In the genomic region with DNA sequence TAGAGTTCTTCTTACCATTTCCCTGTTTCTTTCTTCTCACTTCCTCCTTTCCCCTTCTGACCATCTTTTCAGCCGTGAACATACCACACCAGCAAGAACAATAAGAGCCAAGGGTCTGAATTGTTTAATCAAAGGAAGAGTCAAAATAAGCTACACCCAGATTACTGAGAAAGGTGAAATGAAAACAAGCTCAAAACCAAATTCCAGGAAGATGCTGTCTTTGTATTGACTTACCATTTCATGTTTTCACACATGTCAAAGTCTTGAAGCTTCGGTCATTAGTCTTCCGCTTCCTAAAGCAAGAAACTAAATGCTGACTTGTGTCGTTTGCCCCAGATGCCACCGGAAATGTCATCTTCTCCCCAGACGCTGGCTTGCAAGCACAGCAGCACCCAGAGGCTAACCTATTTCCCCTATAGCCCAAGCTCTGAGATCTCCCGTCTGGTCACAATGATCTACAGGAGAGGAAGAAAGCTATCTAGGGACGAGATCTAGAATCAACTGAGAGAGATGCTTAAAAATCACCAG, we compare ENCODE assay signal across 8 cellular contexts.
DNase-seq lines count a peak whose midpoint lies in the region; ATAC-seq, FAIRE-seq and TF ChIP-seq lines count a peak whose summit lies in the region.

No MANE protein-coding gene starts in this region.

- CTCF ChIA-PET in HepG2 (lab: Yijun Ruan, JAX; ENCODE audit: low intra/inter-chr PET ratio, low total read pairs): no interaction called here
- CTCF ChIA-PET in activated CD4-positive, alpha-beta T cell treated with anti-CD3 and anti-CD28 coated beads, Interleukin-2, amount 10 ng/mL, durations not matched to agents 7 days and 5 days (lab: Charles Lee): interaction anchor here (0.9 to 2.1 kb wide), 8 partner anchors 9 to 196 kb away, joined by 3 to 10 read pairs (median 4); a partner anchor contains a TSS

- peak overlapping the region; percentile 95 for H3K27ac Mint-ChIP-seq in activated CD4-positive, alpha-beta T cell treated with anti-CD3 and anti-CD28 coated beads, Interleukin-2, amount 10 ng/mL, durations not matched to agents 7 days and 5 days

- H3K36me3 Mint-ChIP-seq in activated CD4-positive, alpha-beta T cell treated with anti-CD3 and anti-CD28 coated beads, Interleukin-2, amount 10 ng/mL, durations not matched to agents 7 days and 5 days (ENCODE audit: low read depth): peaks cover 66% of the 10 kb centered on the region

- in situ Hi-C loops in HepG2 (cut with HindIII; ENCODE audit: extremely low pct_ligation_motif_present, low pct_unique_long_range_greater_than_20kb): no loop called here

- H3K4me1 Mint-ChIP-seq in activated CD4-positive, alpha-beta T cell treated with anti-CD3 and anti-CD28 coated beads, Interleukin-2, amount 10 ng/mL, durations not matched to agents 7 days and 5 days: peaks cover 43% of the 10 kb centered on the region

- H3K36me3 ChIP-seq in liver (ENCODE audit: control insufficient read depth in 4 of 4, insufficient read depth in 3 of 4, low read depth in 1 of 4, low read length in 3 of 4): no peaks in the 10 kb centered on the region
- H3K36me3 ChIP-seq in HepG2 (replicated peaks in 1 of 2; ENCODE audit: control insufficient read depth in 1 of 2, insufficient read depth in 2 of 2, low read length in 2 of 2): no peaks in the 10 kb centered on the region
- H3K36me3 ChIP-seq in suprapubic skin: no peaks in the 10 kb centered on the region

- POLR2A ChIA-PET in HepG2 (lab: Yijun Ruan, JAX): no interaction called here
- POLR2A ChIA-PET in activated CD4-positive, alpha-beta T cell treated with anti-CD3 and anti-CD28 coated beads, Interleukin-2, amount 10 ng/mL, durations not matched to agents 7 days and 5 days (lab: Charles Lee): interaction anchor here (0.7 to 1.5 kb wide), 5 partner anchors 9 to 839 kb away, joined by 3 to 9 read pairs (median 4); no protein-coding TSS in a partner anchor

- no peaks in the 10 kb centered on the region for H3K9me3 Mint-ChIP-seq in activated CD4-positive, alpha-beta T cell treated with anti-CD3 and anti-CD28 coated beads, Interleukin-2, amount 10 ng/mL, durations not matched to agents 7 days and 5 days

- intact Hi-C loops in HepG2 (cut with micrococcal nuclease; ENCODE audit: unreplicated experiment): no loop called here
- intact Hi-C loops in left ventricle myocardium superior (cut with micrococcal nuclease): no loop called here

- no peak for TF ChIP-seq EP300 in HepG2 (IDR thresholded peaks at IDR 0.05; ENCODE audit: low read depth in 2 of 2, low read length in 2 of 2)
- TF ChIP-seq EP300 in HepG2 (CRISPR knock-in tag; IDR thresholded peaks at IDR 0.05; ENCODE audit: borderline replicate concordance): no peak
- no peak for TF ChIP-seq EP300 in suprapubic skin (IDR thresholded peaks at IDR 0.05)

- H3K9me3 ChIP-seq in liver (ENCODE audit: control insufficient read depth in 4 of 4, low read length in 3 of 4) (no peaks in the 10 kb centered on the region), HepG2 (ENCODE audit: low read length) (no peaks in the 10 kb centered on the region), suprapubic skin (no peaks in the 10 kb centered on the region)

- 79% methylated on average over 8 of the region's 8 CpGs for WGBS in liver
- WGBS in HepG2 (ENCODE audit: low lambda C conversion rate): 72% methylated on average over 8 of the region's 8 CpGs
- WGBS in suprapubic skin: 88% methylated on average over 8 of the region's 8 CpGs

- no peak overlapping the region for H2AFZ ChIP-seq in HepG2 (ENCODE audit: low read length)

- TF ChIP-seq RAD21 in liver (IDR thresholded peaks at IDR 0.05) (no peak), HepG2 (CRISPR knock-in tag; IDR thresholded peaks at IDR 0.05) (no peak)

- H3K27me3 Mint-ChIP-seq in activated CD4-positive, alpha-beta T cell treated with anti-CD3 and anti-CD28 coated beads, Interleukin-2, amount 10 ng/mL, durations not matched to agents 7 days and 5 days: no peaks in the 10 kb centered on the region

- peaks cover 0 to 6% (median under 1%) of the 10 kb centered on the region in 4 donors for H3K4me1 ChIP-seq in liver (ENCODE audit: control insufficient read depth in 4 of 4, insufficient read depth in 4 of 4, low read length in 3 of 4)
- H3K4me1 ChIP-seq in HepG2 (ENCODE audit: insufficient read depth, low read length): peaks cover 16% of the 10 kb centered on the region
- no peaks in the 10 kb centered on the region for H3K4me1 ChIP-seq in suprapubic skin

- no peaks in the 10 kb centered on the region for H3K27me3 ChIP-seq in liver (ENCODE audit: control insufficient read depth in 4 of 4, insufficient read depth in 4 of 4, low read length in 3 of 4)
- no peaks in the 10 kb centered on the region for H3K27me3 ChIP-seq in HepG2 (ENCODE audit: control insufficient read depth in 1 of 2, insufficient read depth in 2 of 2, low read length in 2 of 2)
- H3K27me3 ChIP-seq in suprapubic skin: no peaks in the 10 kb centered on the region

- no peak for DNase-seq in HepG2 (ENCODE audit: low spot score)
- peak; percentile 86 for DNase-seq in activated CD4-positive, alpha-beta T cell treated with anti-CD3 and anti-CD28 coated beads, Interleukin-2, amount 10 ng/mL, durations not matched to agents 7 days and 5 days
- DNase-seq in left ventricle myocardium superior: no peak
- DNase-seq in suprapubic skin (ENCODE audit: low spot score in 2 of 2): no peak

- H3K4me3 ChIP-seq in liver (ENCODE audit: low read depth in 1 of 3, low read length in 3 of 3) (no peak overlapping the region), HepG2 (replicated peaks in 1 of 3; ENCODE audit: insufficient read depth in 1 of 3, low read depth in 2 of 3, low read length in 3 of 3) (no peak overlapping the region), suprapubic skin (peak overlapping the region; percentile 16)

- FAIRE-seq in HepG2 (lab: Jason Lieb, UNC): no peak

- no TSS peak for BruUV-seq in HepG2 (replicated peaks; lab: Mats Ljungman, UMichigan)

- H4K20me1 ChIP-seq in HepG2 (ENCODE audit: insufficient read depth, low read length): no peaks in the 10 kb centered on the region

- TF ChIP-seq POLR2A in HepG2 (IDR thresholded peaks at IDR 0.05; ENCODE audit: insufficient read depth in 1 of 2, low read depth in 2 of 2, low read length in 2 of 2) (no peak), suprapubic skin (IDR thresholded peaks at IDR 0.05) (no peak)

- no peak for TF ChIP-seq CTCF in liver (IDR thresholded peaks at IDR 0.05; ENCODE audit: low read depth, low read length, missing input control)
- no peak for TF ChIP-seq CTCF in HepG2 (CRISPR knock-in tag; IDR thresholded peaks at IDR 0.05)
- TF ChIP-seq CTCF in suprapubic skin (IDR thresholded peaks at IDR 0.05): no peak

- no peak for ATAC-seq in HepG2
- ATAC-seq in HG03520 (IDR thresholded peaks at IDR 0.05; ENCODE audit: unreplicated experiment): peak; percentile 70
- ATAC-seq in left ventricle myocardium superior: peak; percentile 78
- ATAC-seq in HG03039 (IDR thresholded peaks at IDR 0.05; ENCODE audit: unreplicated experiment): no peak
- no peak for ATAC-seq in SK-N-SH treated with all-trans-retinoic acid at 6 μM for 48 hours

- peak overlapping the region in 1 of 2 donors; percentile 43 for H3K9ac ChIP-seq in liver (ENCODE audit: low read depth in 1 of 2, low read length in 2 of 2)
- H3K9ac ChIP-seq in HepG2 (ENCODE audit: insufficient read depth, low read depth, low read length): no peak overlapping the region

- H3K4me2 ChIP-seq in HepG2 (ENCODE audit: low read depth, low read length): no peak overlapping the region

- no peaks in the 10 kb centered on the region for H3K79me2 ChIP-seq in HepG2 (ENCODE audit: insufficient read depth, low read length)

- peak overlapping the region; percentile 86 for H3K4me3 Mint-ChIP-seq in activated CD4-positive, alpha-beta T cell treated with anti-CD3 and anti-CD28 coated beads, Interleukin-2, amount 10 ng/mL, durations not matched to agents 7 days and 5 days

- H3K27ac ChIP-seq in liver (ENCODE audit: low read depth in 1 of 2, low read length in 2 of 2) (peak overlapping the region in 1 of 2 donors; percentile 46), HepG2 (ENCODE audit: extremely low read length, insufficient read depth, low read length) (no peak overlapping the region), suprapubic skin (no peak overlapping the region)

TF ChIP-seq in liver, 16 proteins besides CTCF, POLR2A, EP300 and RAD21:
- TF ChIP-seq, protein P1, sequence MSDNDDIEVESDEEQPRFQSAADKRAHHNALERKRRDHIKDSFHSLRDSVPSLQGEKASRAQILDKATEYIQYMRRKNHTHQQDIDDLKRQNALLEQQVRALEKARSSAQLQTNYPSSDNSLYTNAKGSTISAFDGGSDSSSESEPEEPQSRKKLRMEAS (IDR thresholded peaks at IDR 0.05): peak; percentile 62
- no peak for TF ChIP-seq NR2F2 (IDR thresholded peaks at IDR 0.05)
TF ChIP-seq in liver: peak in this region for 1.

TF ChIP-seq in HepG2, 621 proteins besides CTCF, POLR2A, EP300 and RAD21 (continues in another document):
- TF ChIP-seq ATF1 (CRISPR knock-in tag; IDR thresholded peaks at IDR 0.05) (no peak), KLF11 (CRISPR knock-in tag; IDR thresholded peaks at IDR 0.05) (no peak), ZNF616 (CRISPR knock-in tag; IDR thresholded peaks at IDR 0.05; ENCODE audit: low read depth) (no peak), FIP1L1 (IDR thresholded peaks at IDR 0.05; ENCODE audit: borderline replicate concordance, insufficient read depth, low read depth, low read length) (no peak), TCF7 (IDR thresholded peaks at IDR 0.05; ENCODE audit: low read depth) (no peak), ZNF878 (CRISPR knock-in tag; IDR thresholded peaks at IDR 0.05) (no peak), DNMT3B (CRISPR knock-in tag; conservative IDR thresholded peaks at IDR 0.05) (no peak), ZNF468 (CRISPR knock-in tag; IDR thresholded peaks at IDR 0.05) (no peak), TAF15 (IDR thresholded peaks at IDR 0.05; ENCODE audit: low read depth, low read length, poor library complexity, severe bottlenecking) (no peak), THAP11 (CRISPR knock-in tag; IDR thresholded peaks at IDR 0.05) (no peak), ELF4 (CRISPR knock-in tag; IDR thresholded peaks at IDR 0.05; ENCODE audit: borderline replicate concordance) (no peak)

TF ChIP-seq in SK-N-SH treated with all-trans-retinoic acid at 6 μM for 48 hours, 23 proteins besides CTCF, POLR2A, EP300 and RAD21:
- TF ChIP-seq PPARA (CRISPR knock-in tag; IDR thresholded peaks at IDR 0.05; ENCODE audit: borderline replicate concordance) (no peak), RARB (CRISPR knock-in tag; IDR thresholded peaks at IDR 0.05) (no peak), ESRRG (CRISPR knock-in tag; IDR thresholded peaks at IDR 0.05) (no peak)

Comparison
In these comparisons a context has a peak if more than half of its experiments do, and no peak if none do; other contexts are left out.
1. ATAC-seq: peak in HG03520 (single experiment) and left ventricle myocardium superior (single experiment); none in HepG2 (single experiment), HG03039 (single experiment) and SK-N-SH treated with all-trans-retinoic acid at 6 μM for 48 hours (single experiment).